Comparison of ENCODE assay signal across 17 cellular contexts in the genomic region with DNA sequence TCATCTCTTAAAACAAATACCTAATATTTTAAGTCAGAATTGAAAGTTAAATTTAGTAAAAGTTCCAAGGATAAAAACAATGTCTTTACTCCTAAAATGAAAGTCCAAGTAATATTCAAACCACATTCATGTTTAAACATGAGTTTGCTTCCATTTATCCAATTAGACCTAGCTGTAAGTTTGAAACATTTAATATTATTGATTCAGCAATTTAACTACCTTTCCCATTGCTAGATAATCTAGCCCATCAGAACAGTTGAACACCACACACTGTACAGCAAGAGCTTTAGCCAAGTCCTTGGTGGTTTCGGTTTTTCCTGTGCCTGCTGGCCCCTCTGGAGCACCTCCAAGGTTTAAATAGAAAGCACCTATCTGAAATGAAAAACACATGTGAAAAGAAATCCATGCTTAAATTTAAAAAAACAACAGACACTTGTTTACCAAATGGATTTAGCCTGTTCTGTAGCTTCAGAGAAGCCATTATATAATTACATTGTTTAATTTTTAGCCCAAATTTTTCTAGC.
DNase-seq lines count a peak whose midpoint lies in the region; ATAC-seq, FAIRE-seq and TF ChIP-seq lines count a peak whose summit lies in the region.
"Had no signal": no experiment of that assay in that cellular context is flagged by ENCODE, and none has a peak within 500 bp of the region (broad histone marks: within the 10 kb centered on the region; RNA-seq: fewer than 3 reads in every experiment).

No MANE protein-coding gene starts in this region.

- ATAC-seq in right lobe of liver (peak in 3 of 4 donors; percentile 58 to 85 (median 71)), HepG2 (no peak), HG02970 (IDR thresholded peaks at IDR 0.05; ENCODE audit: low FRiP score, unreplicated experiment) (no peak), GM21786 (IDR thresholded peaks at IDR 0.05; ENCODE audit: unreplicated experiment) (no peak)

- H3K79me2 ChIP-seq in HepG2 (ENCODE audit: insufficient read depth, low read length), result no peaks in the 10 kb centered on the region

- H3K27me3 ChIP-seq in right lobe of liver (no peaks in the 10 kb centered on the region), HepG2 (ENCODE audit: control insufficient read depth in 1 of 2, insufficient read depth in 2 of 2, low read length in 2 of 2) (no peaks in the 10 kb centered on the region; a peak in 1 of 5 replicates), thyroid gland (no peaks in the 10 kb centered on the region)
- H3K27me3 ChIP-seq: SJSA1, transverse colon had no signal

- in situ Hi-C loops in HepG2 (cut with HindIII; ENCODE audit: extremely low pct_ligation_motif_present, low pct_unique_long_range_greater_than_20kb), result no loop called here

- CTCF ChIA-PET in HepG2 (lab: Yijun Ruan, JAX; ENCODE audit: low intra/inter-chr PET ratio, low total read pairs), result no interaction called here

- no TSS peak for BruUV-seq in HepG2 (replicated peaks; lab: Mats Ljungman, UMichigan)

- H3K27ac ChIP-seq in right lobe of liver (no peak overlapping the region), HepG2 (ENCODE audit: extremely low read length, insufficient read depth, low read length) (no peak overlapping the region), thyroid gland (no peak overlapping the region)
- H3K27ac ChIP-seq: SJSA1, transverse colon had no signal

- H3K4me2 ChIP-seq in HepG2 (ENCODE audit: low read depth, low read length), result no peak overlapping the region

- no peak overlapping the region for H2AFZ ChIP-seq in HepG2 (ENCODE audit: low read length)

- H3K4me1 ChIP-seq in right lobe of liver, result no peaks in the 10 kb centered on the region
- H3K4me1 ChIP-seq in HepG2 (ENCODE audit: insufficient read depth, low read length), result peaks cover 49% of the 10 kb centered on the region
- peaks cover 0 to 11% of the 10 kb centered on the region in 2 donors for H3K4me1 ChIP-seq in thyroid gland

- TF ChIP-seq RAD21 in HepG2 (CRISPR knock-in tag; IDR thresholded peaks at IDR 0.05), result no peak

- no peak overlapping the region for H3K9ac ChIP-seq in HepG2 (ENCODE audit: insufficient read depth, low read depth, low read length)

- WGBS in right lobe of liver (ENCODE audit: insufficient coverage, low coverage, low lambda C conversion rate, missing lambda C conversion rate), result 31% methylated on average over 1 of the region's 1 CpG
- 95% methylated on average over 1 of the region's 1 CpG for WGBS in HepG2 (ENCODE audit: low lambda C conversion rate)
- 42 to 46% methylated on average over 1 of the region's 1 CpG for WGBS in thyroid gland, 2 donors

- no peak for TF ChIP-seq CTCF in right lobe of liver (IDR thresholded peaks at IDR 0.05)
- TF ChIP-seq CTCF in HepG2 (CRISPR knock-in tag; IDR thresholded peaks at IDR 0.05), result no peak
- TF ChIP-seq CTCF in fibroblast of pulmonary artery (IDR thresholded peaks at IDR 0.05; ENCODE audit: low read length, missing control alignments), result no peak
- no peak for TF ChIP-seq CTCF in thyroid gland (IDR thresholded peaks at IDR 0.05)

- no peaks in the 10 kb centered on the region for H4K20me1 ChIP-seq in HepG2 (ENCODE audit: insufficient read depth, low read length)

- TF ChIP-seq EP300 in HepG2 (IDR thresholded peaks at IDR 0.05; ENCODE audit: low read depth in 2 of 2, low read length in 2 of 2), result no peak
- no peak for TF ChIP-seq EP300 in HepG2 (CRISPR knock-in tag; IDR thresholded peaks at IDR 0.05; ENCODE audit: borderline replicate concordance)

- intact Hi-C loops in right lobe of liver (cut with DNase I) (no loop called here), HepG2 (cut with micrococcal nuclease; ENCODE audit: unreplicated experiment) (no loop called here), thyroid gland (cut with DNase I) (no loop called here)

- POLR2A ChIA-PET in HepG2 (lab: Yijun Ruan, JAX), result interaction anchor here (1.3 kb wide), 1 partner anchor 109 kb away, joined by 4 read pairs; a partner anchor contains a TSS

- no peak for TF ChIP-seq POLR2A in right lobe of liver (IDR thresholded peaks at IDR 0.05)
- no peak for TF ChIP-seq POLR2A in HepG2 (IDR thresholded peaks at IDR 0.05; ENCODE audit: insufficient read depth in 1 of 2, low read depth in 2 of 2, low read length in 2 of 2)
- no peak for TF ChIP-seq POLR2A in thyroid gland (IDR thresholded peaks at IDR 0.05)

- no peak for FAIRE-seq in HepG2 (lab: Jason Lieb, UNC)
- FAIRE-seq: colon, GM19239 had no signal

- H3K36me3 ChIP-seq in right lobe of liver, result no peaks in the 10 kb centered on the region
- H3K36me3 ChIP-seq in HepG2 (replicated peaks in 1 of 2; ENCODE audit: control insufficient read depth in 1 of 2, insufficient read depth in 2 of 2, low read length in 2 of 2), result no peaks in the 10 kb centered on the region
- no peaks in the 10 kb centered on the region for H3K36me3 ChIP-seq in thyroid gland
- H3K36me3 ChIP-seq: SJSA1, transverse colon had no signal

- DNase-seq in right lobe of liver (no peak), HepG2 (ENCODE audit: low spot score) (no peak), RPMI8226 (peak; percentile 7), fibroblast of pulmonary artery (ENCODE audit: low read depth) (peak; percentile 27), thyroid gland (peak; percentile 5 to 27), DMS153 (lab: John Stamatoyannopoulos, UW) (no peak)
- DNase-seq: DMS79, erythroblast, KBM-7, mesenchymal stem cell, NCI-H187, transverse colon had no signal

- H3K4me3 ChIP-seq in right lobe of liver (no peak overlapping the region), HepG2 (replicated peaks in 1 of 3; ENCODE audit: insufficient read depth in 1 of 3, low read depth in 2 of 3, low read length in 3 of 3) (no peak overlapping the region), fibroblast of pulmonary artery (replicated peaks; ENCODE audit: low read depth, low read length) (no peak overlapping the region), thyroid gland (replicated peaks in 1 of 3) (no peak overlapping the region)
- H3K4me3 ChIP-seq: SJSA1, transverse colon had no signal

- H3K9me3 ChIP-seq in right lobe of liver (no peaks in the 10 kb centered on the region), HepG2 (ENCODE audit: low read length) (no peaks in the 10 kb centered on the region), thyroid gland (no peaks in the 10 kb centered on the region)
- H3K9me3 ChIP-seq: SJSA1, transverse colon had no signal

TF ChIP-seq in HepG2, 621 proteins besides CTCF, POLR2A, EP300 and RAD21:
- no peak for TF ChIP-seq ZKSCAN5 (CRISPR knock-in tag; IDR thresholded peaks at IDR 0.05)
- no peak for TF ChIP-seq ZNF660 (CRISPR knock-in tag; IDR thresholded peaks at IDR 0.05; ENCODE audit: borderline replicate concordance, low read depth)
- TF ChIP-seq NR2C2 (CRISPR knock-in tag; IDR thresholded peaks at IDR 0.05; ENCODE audit: borderline replicate concordance), result no peak
- TF ChIP-seq ONECUT2 (CRISPR knock-in tag; IDR thresholded peaks at IDR 0.05), result no peak
- TF ChIP-seq, protein P1, sequence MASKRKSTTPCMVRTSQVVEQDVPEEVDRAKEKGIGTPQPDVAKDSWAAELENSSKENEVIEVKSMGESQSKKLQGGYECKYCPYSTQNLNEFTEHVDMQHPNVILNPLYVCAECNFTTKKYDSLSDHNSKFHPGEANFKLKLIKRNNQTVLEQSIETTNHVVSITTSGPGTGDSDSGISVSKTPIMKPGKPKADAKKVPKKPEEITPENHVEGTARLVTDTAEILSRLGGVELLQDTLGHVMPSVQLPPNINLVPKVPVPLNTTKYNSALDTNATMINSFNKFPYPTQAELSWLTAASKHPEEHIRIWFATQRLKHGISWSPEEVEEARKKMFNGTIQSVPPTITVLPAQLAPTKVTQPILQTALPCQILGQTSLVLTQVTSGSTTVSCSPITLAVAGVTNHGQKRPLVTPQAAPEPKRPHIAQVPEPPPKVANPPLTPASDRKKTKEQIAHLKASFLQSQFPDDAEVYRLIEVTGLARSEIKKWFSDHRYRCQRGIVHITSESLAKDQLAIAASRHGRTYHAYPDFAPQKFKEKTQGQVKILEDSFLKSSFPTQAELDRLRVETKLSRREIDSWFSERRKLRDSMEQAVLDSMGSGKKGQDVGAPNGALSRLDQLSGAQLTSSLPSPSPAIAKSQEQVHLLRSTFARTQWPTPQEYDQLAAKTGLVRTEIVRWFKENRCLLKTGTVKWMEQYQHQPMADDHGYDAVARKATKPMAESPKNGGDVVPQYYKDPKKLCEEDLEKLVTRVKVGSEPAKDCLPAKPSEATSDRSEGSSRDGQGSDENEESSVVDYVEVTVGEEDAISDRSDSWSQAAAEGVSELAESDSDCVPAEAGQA (IDR thresholded peaks at IDR 0.05; ENCODE audit: low read depth), result no peak
- TF ChIP-seq, protein P1 (CRISPR knock-in tag; IDR thresholded peaks at IDR 0.05; ENCODE audit: borderline replicate concordance), result no peak

Comparison
In these comparisons a context has a peak if more than half of its experiments do, and no peak if none do; other contexts are left out.
1. ATAC-seq: peak in right lobe of liver (3 of 4); none in HepG2 (single experiment), HG02970 (single experiment) and GM21786 (single experiment).
2. DNase-seq: peak in RPMI8226 (single experiment), fibroblast of pulmonary artery (single experiment) and thyroid gland (2 of 2); none in right lobe of liver (0 of 3), HepG2 (single experiment) and DMS153 (single experiment).